Comparison of ENCODE assay signal across 18 cellular contexts in the genomic region with DNA sequence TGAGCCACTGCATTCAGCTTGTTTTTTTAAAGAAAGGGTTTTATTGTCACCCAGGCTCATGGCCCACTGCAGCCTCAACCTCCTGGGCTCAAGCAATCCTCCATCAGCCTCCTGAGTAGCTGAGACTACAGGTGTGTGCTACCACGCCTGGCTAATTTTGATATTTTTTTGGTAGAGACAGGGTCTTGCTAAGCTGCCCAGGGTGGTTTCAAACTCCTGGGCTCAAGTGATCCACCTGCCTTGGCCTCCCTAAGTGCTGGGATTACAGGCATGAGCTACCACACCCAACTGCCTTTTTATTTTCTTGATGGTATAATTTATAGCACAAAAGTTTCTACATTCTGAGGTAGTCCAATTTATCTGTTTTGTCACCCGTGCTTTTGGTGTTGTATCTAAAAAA. TPM values are rescaled to one million over a fixed set of nuclear protein-coding genes. Genes with fewer than 3 reads are reported as not detected.
DNase-seq lines count a peak whose midpoint lies in the region; ATAC-seq and TF ChIP-seq lines count a peak whose summit lies in the region.
"Had no signal": no experiment of that assay in that cellular context is flagged by ENCODE, and none has a peak within 500 bp of the region (broad histone marks: within the 10 kb centered on the region; RNA-seq: fewer than 3 reads in every experiment).

No MANE protein-coding gene starts in this region.

- H3K9me3 Mint-ChIP-seq in mesothelial cell of epicardium: no peaks in the 10 kb centered on the region
- H3K9me3 Mint-ChIP-seq: CD4-positive, alpha-beta memory T cell; HFFc6 had no signal

- TF ChIP-seq EP300 in suprapubic skin (IDR thresholded peaks at IDR 0.05): no peak

- H3K79me2 ChIP-seq in GM23248 (ENCODE audit: insufficient read depth): no peaks in the 10 kb centered on the region

- DNase-seq in GM23248 (no peak), mesothelial cell of epicardium (ENCODE audit: low spot score in 2 of 2, unreplicated experiment in 2 of 2) (no peak), suprapubic skin (ENCODE audit: low spot score in 2 of 2) (no peak), NCI-H524 treated with DMSO at 0.1 percent for 48 hours (lab: John Stamatoyannopoulos, UW) (no peak), NCI-H526 (lab: John Stamatoyannopoulos, UW) (no peak)
- DNase-seq: BE2C; CD4-positive, alpha-beta memory T cell; GF-D8; GOT3; Karpas-422; MM.1S; NCI-H1105 treated with DMSO at 0.1 percent for 48 hours; NCI-H187; NCI-H2171 had no signal

- H3K4me3 ChIP-seq in GM23248: no peak overlapping the region
- H3K4me3 ChIP-seq in suprapubic skin: no peak overlapping the region

- 0 out of 2 replicates have a peak overlapping the region, but pooled peaks have one; percentile 45 for H2AFZ ChIP-seq in GM23248

- H3K36me3 ChIP-seq in GM23248 (ENCODE audit: low read depth): no peaks in the 10 kb centered on the region
- H3K36me3 ChIP-seq in suprapubic skin: no peaks in the 10 kb centered on the region
- H3K36me3 ChIP-seq: BE2C had no signal

- in situ Hi-C loops in GM23248 (cut with MboI): no loop called here

- no peak overlapping the region for H3K4me3 Mint-ChIP-seq in mesothelial cell of epicardium
- H3K4me3 Mint-ChIP-seq: CD4-positive, alpha-beta memory T cell; HFFc6 had no signal

- no peaks in the 10 kb centered on the region for H3K9me3 ChIP-seq in GM23248 (ENCODE audit: low read depth)
- no peaks in the 10 kb centered on the region for H3K9me3 ChIP-seq in suprapubic skin
- H3K9me3 ChIP-seq: BE2C had no signal

- H3K9ac ChIP-seq in GM23248: no peak overlapping the region

- H3K4me1 Mint-ChIP-seq in mesothelial cell of epicardium: peaks cover 5% of the 10 kb centered on the region
- H3K4me1 Mint-ChIP-seq: CD4-positive, alpha-beta memory T cell had no signal

- H3K27ac ChIP-seq in GM23248 (no peak overlapping the region), VCaP (peak overlapping the region; percentile 59), suprapubic skin (peak overlapping the region; percentile 41)

- no peaks in the 10 kb centered on the region for H3K27me3 Mint-ChIP-seq in mesothelial cell of epicardium (ENCODE audit: low read depth)
- H3K27me3 Mint-ChIP-seq: CD4-positive, alpha-beta memory T cell had no signal

- H3K36me3 Mint-ChIP-seq in mesothelial cell of epicardium: no peaks in the 10 kb centered on the region
- H3K36me3 Mint-ChIP-seq: CD4-positive, alpha-beta memory T cell had no signal

- no peak for ATAC-seq in HG03159 (IDR thresholded peaks at IDR 0.05; ENCODE audit: unreplicated experiment)
- no peak for ATAC-seq in GM21717 (IDR thresholded peaks at IDR 0.05; ENCODE audit: unreplicated experiment)

- 100% methylated on average over 2 of the region's 2 CpGs for WGBS in GM23248 (ENCODE audit: low coverage in 1 of 2, low lambda C conversion rate in 2 of 2, missing lambda C conversion rate in 2 of 2), 2 experiments
- WGBS in suprapubic skin: 72% methylated on average over 2 of the region's 2 CpGs

- no peaks in the 10 kb centered on the region for H3F3A ChIP-seq in GM23248 (ENCODE audit: insufficient read depth)

- TF ChIP-seq CTCF in VCaP (conservative IDR thresholded peaks at IDR 0.05) (no peak), mesothelial cell of epicardium (IDR thresholded peaks at IDR 0.05; ENCODE audit: unreplicated experiment) (no peak), suprapubic skin (IDR thresholded peaks at IDR 0.05) (no peak)

- TF ChIP-seq POLR2A in suprapubic skin (IDR thresholded peaks at IDR 0.05): no peak

- no peaks in the 10 kb centered on the region for H3K27me3 ChIP-seq in GM23248 (replicated peaks; ENCODE audit: insufficient read depth)
- no peaks in the 10 kb centered on the region for H3K27me3 ChIP-seq in suprapubic skin
- H3K27me3 ChIP-seq: BE2C had no signal

- H4K20me1 ChIP-seq in GM23248 (ENCODE audit: insufficient read depth): no peaks in the 10 kb centered on the region

- no peaks in the 10 kb centered on the region for H3K9me2 ChIP-seq in GM23248 (ENCODE audit: insufficient read depth)

- H3K4me1 ChIP-seq in GM23248 (ENCODE audit: insufficient read depth) (no peaks in the 10 kb centered on the region), suprapubic skin (no peaks in the 10 kb centered on the region)
- H3K4me1 ChIP-seq: BE2C had no signal

- H3K4me2 ChIP-seq in GM23248 (ENCODE audit: unreplicated experiment): no peak overlapping the region

- H3K27ac Mint-ChIP-seq in mesothelial cell of epicardium: peak overlapping the region; percentile 7
- H3K27ac Mint-ChIP-seq: CD4-positive, alpha-beta memory T cell; HFFc6 had no signal

RNA-seq across cellular contexts. Expression of gene SAT1, which starts 38.9 kb away (rescaled TPM):
- 168 and 171 TPM in 2 replicates for total RNA-seq in GM23248 (2014; rRNA removed; shearing (Covaris generic))
- polyA plus RNA-seq in GM23248 (2016; fragmentation: Nextera tagmentation; extraction: Ambion mirVana): 223 and 245 TPM in 2 replicates
- total RNA-seq in mesothelial cell of epicardium (225 to 236 TPM (median 233 TPM) in 3 replicates), suprapubic skin (100 to 1,000 TPM; 131 to 357 (median 202) TPM)
